In genomic region chr10:63003816-63004453, GRCh38 we compare ENCODE assay signal across 11 cellular contexts.
DNase-seq lines count a peak whose midpoint lies in the region; ATAC-seq and TF ChIP-seq lines count a peak whose summit lies in the region.
"Had no signal": no experiment of that assay in that cellular context is flagged by ENCODE, and none has a peak within 500 bp of the region (broad histone marks: within the 10 kb centered on the region; RNA-seq: fewer than 3 reads in every experiment).

No MANE protein-coding gene starts in this region.

- no peak overlapping the region for H2AK5ac ChIP-seq in mesendoderm (ENCODE audit: low read length)

- ATAC-seq in mucosa of descending colon: no peak
- ATAC-seq: left cardiac atrium, T-helper 17 cell had no signal

- H2BK5ac ChIP-seq in mesendoderm (ENCODE audit: low read length): no peak overlapping the region

- no peak overlapping the region for H3K4me3 ChIP-seq in adipocyte (ENCODE audit: low read length)
- H3K4me3 ChIP-seq in mesendoderm (ENCODE audit: low read length): no peak overlapping the region
- H3K4me3 ChIP-seq in mucosa of descending colon: no peak overlapping the region
- no peak overlapping the region for H3K4me3 ChIP-seq in colonic mucosa
- H3K4me3 ChIP-seq: sigmoid colon had no signal

- H2BK15ac ChIP-seq in mesendoderm (replicated peaks; ENCODE audit: low read depth): no peak overlapping the region

- no peak overlapping the region for H3K4ac ChIP-seq in mesendoderm (ENCODE audit: low read depth, low read length)

- no peak overlapping the region for H3K18ac ChIP-seq in mesendoderm (ENCODE audit: low read length)

- DNase-seq in CD1c-positive myeloid dendritic cell (ENCODE audit: extremely low spot score) (peak; percentile 20), GM20000 (ENCODE audit: low spot score) (peak; percentile 13), adipocyte (ENCODE audit: low read depth) (peak; percentile 3), mesendoderm (peak; percentile 21), mucosa of descending colon (no peak), colonic mucosa (no peak), NOMO-1 treated with dmso at 0.1 percent for 144 hours (lab: John Stamatoyannopoulos, UW; ENCODE audit: unreplicated experiment) (no peak)
- DNase-seq in central memory CD4-positive, alpha-beta T cell: no peak
- DNase-seq: left cardiac atrium, sigmoid colon, T-helper 17 cell had no signal

- H4K5ac ChIP-seq in mesendoderm (ENCODE audit: low read length): no peak overlapping the region

- H3K27ac ChIP-seq in mesendoderm (ENCODE audit: low read depth, low read length): no peak overlapping the region
- H3K27ac ChIP-seq in colonic mucosa: no peak overlapping the region
- H3K27ac ChIP-seq: sigmoid colon had no signal

- no peaks in the 10 kb centered on the region for H3K9me3 ChIP-seq in adipocyte (ENCODE audit: control insufficient read depth, low read length)
- no peaks in the 10 kb centered on the region for H3K9me3 ChIP-seq in mucosa of descending colon
- no peaks in the 10 kb centered on the region for H3K9me3 ChIP-seq in colonic mucosa
- H3K9me3 ChIP-seq: sigmoid colon had no signal

- H3K4me1 ChIP-seq in adipocyte (ENCODE audit: control insufficient read depth, insufficient read depth, low read length) (peaks cover 11% of the 10 kb centered on the region), mesendoderm (ENCODE audit: control insufficient read depth, low read depth, low read length) (no peaks in the 10 kb centered on the region), mucosa of descending colon (ENCODE audit: low read depth) (no peaks in the 10 kb centered on the region), colonic mucosa (no peaks in the 10 kb centered on the region)
- H3K4me1 ChIP-seq: sigmoid colon had no signal

- H3K4me2 ChIP-seq in mesendoderm (ENCODE audit: low read length): no peak overlapping the region

- H3K23ac ChIP-seq in mesendoderm (ENCODE audit: low read length): no peak overlapping the region

- no peak overlapping the region for H3K9ac ChIP-seq in adipocyte (ENCODE audit: low read length)
- no peak overlapping the region for H3K9ac ChIP-seq in mesendoderm (ENCODE audit: low read length)
- H3K9ac ChIP-seq in colonic mucosa (ENCODE audit: low read depth in 2 of 2, low read length in 2 of 2): no peak overlapping the region

- H3K79me1 ChIP-seq in mesendoderm (ENCODE audit: low read length): no peaks in the 10 kb centered on the region

- no peaks in the 10 kb centered on the region for H3K79me2 ChIP-seq in mesendoderm (ENCODE audit: control insufficient read depth, insufficient read depth, low read length)

- intact Hi-C loops in mucosa of descending colon (cut with DNase I, micrococcal nuclease): no loop called here
- intact Hi-C loops in colonic mucosa (cut with DNase I): no loop called here

- WGBS in mesendoderm (ENCODE audit: extremely low coverage, insufficient coverage, low lambda C conversion rate): no CpG with 5 or more reads among the region's 5 CpGs

- H3K27me3 ChIP-seq in adipocyte (replicated peaks; ENCODE audit: control insufficient read depth, insufficient read depth, low read length): no peaks in the 10 kb centered on the region
- no peaks in the 10 kb centered on the region for H3K27me3 ChIP-seq in mesendoderm (ENCODE audit: insufficient read depth, low read length, poor library complexity)
- no peaks in the 10 kb centered on the region for H3K27me3 ChIP-seq in colonic mucosa
- H3K27me3 ChIP-seq: sigmoid colon had no signal

- TF ChIP-seq CTCF in GM20000 (IDR thresholded peaks at IDR 0.05; ENCODE audit: extremely low read depth, missing control alignments) (no peak), mucosa of descending colon (IDR thresholded peaks at IDR 0.05) (no peak), colonic mucosa (IDR thresholded peaks at IDR 0.05) (no peak)

- no peak overlapping the region for H3K56ac ChIP-seq in mesendoderm (ENCODE audit: low read length)

- H3K36me3 ChIP-seq in adipocyte (ENCODE audit: control insufficient read depth, insufficient read depth, low read length, severe bottlenecking) (no peaks in the 10 kb centered on the region), mesendoderm (ENCODE audit: control insufficient read depth, insufficient read depth, low read length) (no peaks in the 10 kb centered on the region), mucosa of descending colon (ENCODE audit: low read depth) (no peaks in the 10 kb centered on the region), colonic mucosa (no peaks in the 10 kb centered on the region)
- H3K36me3 ChIP-seq: sigmoid colon had no signal

- H4K8ac ChIP-seq in mesendoderm (ENCODE audit: low read depth, low read length): no peak overlapping the region

- H2BK120ac ChIP-seq in mesendoderm (ENCODE audit: low read depth, low read length): no peak overlapping the region

Comparison
In these comparisons a context has a peak if more than half of its experiments do, and no peak if none do; other contexts are left out.
1. DNase-seq: peak in CD1c-positive myeloid dendritic cell (single experiment), GM20000 (single experiment), adipocyte (single experiment) and mesendoderm (single experiment); none in mucosa of descending colon (0 of 3), colonic mucosa (single experiment), NOMO-1 treated with dmso at 0.1 percent for 144 hours (single experiment) and central memory CD4-positive, alpha-beta T cell (single experiment).